In genomic region chr14:39483682-39484081, GRCh38 we compare ENCODE assay signal across 35 cellular contexts. TPM values are rescaled to one million over a fixed set of nuclear protein-coding genes. Genes with fewer than 3 reads are reported as not detected.
A peak's percentile ranks its signal among the peaks of the same experiment; 100 is the strongest.
DNase-seq lines count a peak whose midpoint lies in the region; ATAC-seq, FAIRE-seq and TF ChIP-seq lines count a peak whose summit lies in the region.
"Had no signal": no experiment of that assay in that cellular context is flagged by ENCODE, and none has a peak within 500 bp of the region (broad histone marks: within the 10 kb centered on the region; RNA-seq: fewer than 3 reads in every experiment).

No MANE protein-coding gene starts in this region.

- no peak overlapping the region for H3K27ac Mint-ChIP-seq in H9
- H3K27ac Mint-ChIP-seq: B cell; CD14-positive monocyte; CD4-positive, alpha-beta T cell; CD8-positive, alpha-beta memory T cell; CD8-positive, alpha-beta T cell had no signal

- no TSS peak for BruUV-seq in HepG2 (replicated peaks; lab: Mats Ljungman, UMichigan)

- no peaks in the 10 kb centered on the region for H3K9me2 ChIP-seq in MM.1S (replicated peaks; ENCODE audit: insufficient read depth, low read length)

- H3K4me2 ChIP-seq in HepG2 (ENCODE audit: low read depth, low read length) = no peak overlapping the region
- no peak overlapping the region for H3K4me2 ChIP-seq in H9 (ENCODE audit: insufficient read depth, insufficient read length, low read length)
- H3K4me2 ChIP-seq in osteoblast (ENCODE audit: insufficient read depth, low read length) = no peak overlapping the region
- no peak overlapping the region for H3K4me2 ChIP-seq in MM.1S (ENCODE audit: low read depth, low read length)
- H3K4me2 ChIP-seq: A549; BLaER1; BLaER1 treated with 17β-estradiol and CSF1 and Interleukin-3, amounts not matched to agents 10 nM and 100 nM had no signal

- no peak overlapping the region for H4K91ac ChIP-seq in H9 (ENCODE audit: insufficient read length, low read depth, low read length)

- H2AFZ ChIP-seq in HepG2 (ENCODE audit: low read length) (no peak overlapping the region), H9 (ENCODE audit: low read length) (no peak overlapping the region), osteoblast (ENCODE audit: low read length) (no peak overlapping the region), MM.1S (ENCODE audit: low read length) (no peak overlapping the region)

- H3K27ac ChIP-seq in HepG2 (ENCODE audit: extremely low read length, insufficient read depth, low read length) = no peak overlapping the region
- H3K27ac ChIP-seq in right lobe of liver = no peak overlapping the region
- H3K27ac ChIP-seq in H9 (ENCODE audit: insufficient read length, low read depth, low read length) = no peak overlapping the region
- H3K27ac ChIP-seq in osteoblast (ENCODE audit: low read depth, low read length) = no peak overlapping the region
- H3K27ac ChIP-seq in MM.1S (ENCODE audit: low read length) = no peak overlapping the region
- H3K27ac ChIP-seq: 22Rv1; A549; BLaER1; BLaER1 treated with 17β-estradiol and CSF1 and Interleukin-3, amounts not matched to agents 10 nM and 100 nM; C4-2B had no signal

- no peak overlapping the region for H2BK120ac ChIP-seq in H9 (ENCODE audit: low read depth, low read length, poor library complexity, severe bottlenecking)

- no peak overlapping the region for H3T11ph ChIP-seq in H9 (ENCODE audit: low read length)

- H3K79me2 ChIP-seq in HepG2 (ENCODE audit: insufficient read depth, low read length) = no peaks in the 10 kb centered on the region
- no peaks in the 10 kb centered on the region for H3K79me2 ChIP-seq in H9 (ENCODE audit: insufficient read depth, low read length)
- H3K79me2 ChIP-seq in osteoblast (ENCODE audit: insufficient read depth, low read length) = no peaks in the 10 kb centered on the region
- H3K79me2 ChIP-seq in MM.1S (ENCODE audit: low read length) = no peaks in the 10 kb centered on the region

- intact Hi-C loops in HepG2 (cut with micrococcal nuclease; ENCODE audit: unreplicated experiment) (no loop called here), right lobe of liver (cut with DNase I) (no loop called here)

- H3K23me2 ChIP-seq in H9 (ENCODE audit: insufficient read length, low read depth, low read length, poor library complexity, severe bottlenecking) = no peaks in the 10 kb centered on the region

- H3K56ac ChIP-seq in H9 (ENCODE audit: insufficient read length, low read depth, low read length) = no peak overlapping the region

- no peak overlapping the region for H2AK5ac ChIP-seq in H9 (ENCODE audit: insufficient read length, low read length)

- H3K36me3 ChIP-seq in HepG2 (replicated peaks in 1 of 2; ENCODE audit: control insufficient read depth in 1 of 2, insufficient read depth in 2 of 2, low read length in 2 of 2) (no peaks in the 10 kb centered on the region), right lobe of liver (no peaks in the 10 kb centered on the region), osteoblast (ENCODE audit: insufficient read depth, low read length) (no peaks in the 10 kb centered on the region), MM.1S (replicated peaks; ENCODE audit: insufficient read depth, low read length) (no peaks in the 10 kb centered on the region)
- H3K36me3 ChIP-seq: BE2C; BLaER1; BLaER1 treated with 17β-estradiol and CSF1 and Interleukin-3, amounts not matched to agents 10 nM and 100 nM had no signal

- no peak overlapping the region for H2BK5ac ChIP-seq in H9 (ENCODE audit: insufficient read length, low read length)

- H3K9me3 Mint-ChIP-seq in H9 = peaks cover 3 to 4% of the 10 kb centered on the region in 2 experiments; a peak in 2 of 5 replicates

- in situ Hi-C loops in HepG2 (cut with HindIII; ENCODE audit: extremely low pct_ligation_motif_present, low pct_unique_long_range_greater_than_20kb) = no loop called here

- H3K14ac ChIP-seq in H9 (ENCODE audit: insufficient read depth, low read length) = no peak overlapping the region

- H4K20me1 ChIP-seq in HepG2 (ENCODE audit: insufficient read depth, low read length) (no peaks in the 10 kb centered on the region), H9 (ENCODE audit: control insufficient read depth, insufficient read depth, insufficient read length) (no peaks in the 10 kb centered on the region), osteoblast (ENCODE audit: insufficient read depth, low read length) (no peaks in the 10 kb centered on the region), MM.1S (ENCODE audit: insufficient read depth, low read length) (no peaks in the 10 kb centered on the region)
- H4K20me1 ChIP-seq: BLaER1; BLaER1 treated with 17β-estradiol and CSF1 and Interleukin-3, amounts not matched to agents 10 nM and 100 nM had no signal

- H3K4me1 Mint-ChIP-seq in H9 = peaks cover 0 to 2% of the 10 kb centered on the region in 2 experiments; a peak in 2 of 4 replicates
- H3K4me1 Mint-ChIP-seq: B cell; CD14-positive monocyte; CD4-positive, alpha-beta memory T cell; CD4-positive, CD25-positive, alpha-beta regulatory T cell; CD8-positive, alpha-beta memory T cell had no signal

- H3K79me1 ChIP-seq in H9 (ENCODE audit: insufficient read depth, low read depth, low read length, poor library complexity, severe bottlenecking) = no peaks in the 10 kb centered on the region

- H2BK15ac ChIP-seq in H9 (ENCODE audit: low read depth, low read length) = no peak overlapping the region

- POLR2A ChIA-PET in HepG2 (lab: Yijun Ruan, JAX) = no interaction called here

- H4K8ac ChIP-seq in H9 (replicated peaks; ENCODE audit: insufficient read length, low read depth, low read length) = no peak overlapping the region

- H3K36me3 Mint-ChIP-seq in H9 (ENCODE audit: insufficient read depth in 1 of 3, low read depth in 3 of 3) = no peaks in the 10 kb centered on the region
- H3K36me3 Mint-ChIP-seq: CD14-positive monocyte; CD8-positive, alpha-beta T cell had no signal

- H3K9me3 ChIP-seq in HepG2 (ENCODE audit: low read length) (no peaks in the 10 kb centered on the region), right lobe of liver (no peaks in the 10 kb centered on the region), H9 (ENCODE audit: control insufficient read depth, low read depth, low read length) (no peaks in the 10 kb centered on the region), osteoblast (ENCODE audit: low read depth, low read length) (no peaks in the 10 kb centered on the region), MM.1S (replicated peaks; ENCODE audit: insufficient read depth, low read length) (no peaks in the 10 kb centered on the region)
- H3K9me3 ChIP-seq: A549; BE2C; BLaER1; BLaER1 treated with 17β-estradiol and CSF1 and Interleukin-3, amounts not matched to agents 10 nM and 100 nM; Caco-2 had no signal

- H3K23ac ChIP-seq in H9 (ENCODE audit: insufficient read length, low read depth, low read length) = peak overlapping the region; percentile 12

- DNase-seq in HepG2 (ENCODE audit: low spot score) = no peak
- no peak for DNase-seq in right lobe of liver
- no peak for DNase-seq in H9
- DNase-seq in osteoblast (ENCODE audit: insufficient read length, low spot score, missing footprints) = peak; percentile 14
- DNase-seq in activated naive CD4-positive, alpha-beta T cell treated with anti-CD3 and anti-CD28 coated beads, Interleukin-2, amount 50 U/mL, for 16 hours = no peak
- no peak for DNase-seq in MM.1S
- DNase-seq: 8988T; ACHN; AML-193; BE2C; C1 segment of cervical spinal cord; Caco-2; Calu3; CD4-positive, alpha-beta memory T cell; CD4-positive, alpha-beta T cell; CD4-positive, CD25-positive, alpha-beta regulatory T cell; CD8-positive, alpha-beta memory T cell; CD8-positive, alpha-beta T cell; COR-L47; DMS 273 treated with DMSO at 0.1 percent for 48 hours; DMS153; DMS53; DMS79; DMS79 treated with DMSO at 0.1 percent for 48 hours; DND-41; EL had no signal

- no peak overlapping the region for H3K4me3 ChIP-seq in HepG2 (replicated peaks in 1 of 3; ENCODE audit: insufficient read depth in 1 of 3, low read depth in 2 of 3, low read length in 3 of 3)
- H3K4me3 ChIP-seq in right lobe of liver = no peak overlapping the region
- no peak overlapping the region for H3K4me3 ChIP-seq in osteoblast (ENCODE audit: insufficient read depth, low read length)
- no peak overlapping the region for H3K4me3 ChIP-seq in MM.1S (ENCODE audit: low read length)
- H3K4me3 ChIP-seq: A549; BLaER1; BLaER1 treated with 17β-estradiol and CSF1 and Interleukin-3, amounts not matched to agents 10 nM and 100 nM had no signal

- TF ChIP-seq EP300 in HepG2 (IDR thresholded peaks at IDR 0.05; ENCODE audit: low read depth in 2 of 2, low read length in 2 of 2) (no peak), HepG2 (CRISPR knock-in tag; IDR thresholded peaks at IDR 0.05; ENCODE audit: borderline replicate concordance) (no peak)

- TF ChIP-seq POLR2A in HepG2 (IDR thresholded peaks at IDR 0.05; ENCODE audit: insufficient read depth in 1 of 2, low read depth in 2 of 2, low read length in 2 of 2) (no peak), right lobe of liver (IDR thresholded peaks at IDR 0.05) (no peak)

- no peak overlapping the region for H3K18ac ChIP-seq in H9 (ENCODE audit: insufficient read length, low read depth, low read length)

- 0 out of 5 replicates have a peak, but pooled peaks cover 0 to under 1% of the 10 kb centered on the region in 2 experiments for H3K27me3 ChIP-seq in HepG2 (ENCODE audit: control insufficient read depth in 1 of 2, insufficient read depth in 2 of 2, low read length in 2 of 2)
- no peaks in the 10 kb centered on the region for H3K27me3 ChIP-seq in right lobe of liver
- no peaks in the 10 kb centered on the region for H3K27me3 ChIP-seq in H9 (ENCODE audit: insufficient read depth, low read length)
- H3K27me3 ChIP-seq in osteoblast (ENCODE audit: insufficient read depth, low read length) = no peaks in the 10 kb centered on the region
- H3K27me3 ChIP-seq in MM.1S (replicated peaks; ENCODE audit: insufficient read depth, low read length) = no peaks in the 10 kb centered on the region
- H3K27me3 ChIP-seq: BE2C; BLaER1; BLaER1 treated with 17β-estradiol and CSF1 and Interleukin-3, amounts not matched to agents 10 nM and 100 nM had no signal

- H2BK12ac ChIP-seq in H9 (ENCODE audit: insufficient read length, low read depth, low read length) = no peak overlapping the region

- CTCF ChIA-PET in HepG2 (lab: Yijun Ruan, JAX; ENCODE audit: low intra/inter-chr PET ratio, low total read pairs) = no interaction called here

- no peaks in the 10 kb centered on the region for H3K27me3 Mint-ChIP-seq in H9 (ENCODE audit: low read depth)
- H3K27me3 Mint-ChIP-seq: CD4-positive, alpha-beta memory T cell; CD4-positive, alpha-beta T cell; CD4-positive, CD25-positive, alpha-beta regulatory T cell had no signal

- TF ChIP-seq CTCF in HepG2 (CRISPR knock-in tag; IDR thresholded peaks at IDR 0.05) (no peak), right lobe of liver (IDR thresholded peaks at IDR 0.05) (no peak), H9 (conservative IDR thresholded peaks at IDR 0.05) (no peak), osteoblast (IDR thresholded peaks at IDR 0.05; ENCODE audit: extremely low read depth, low read depth, low read length) (no peak), MM.1S (IDR thresholded peaks at IDR 0.05; ENCODE audit: low read length) (no peak)

- no peak for FAIRE-seq in HepG2 (lab: Jason Lieb, UNC)
- FAIRE-seq: A204.1, A549, D721Med had no signal

- H3K4me1 ChIP-seq in HepG2 (ENCODE audit: insufficient read depth, low read length) (no peaks in the 10 kb centered on the region), right lobe of liver (no peaks in the 10 kb centered on the region), H9 (ENCODE audit: insufficient read depth, low read length) (no peaks in the 10 kb centered on the region), osteoblast (ENCODE audit: insufficient read depth, low read length) (no peaks in the 10 kb centered on the region), MM.1S (ENCODE audit: low read length) (no peaks in the 10 kb centered on the region)
- H3K4me1 ChIP-seq: A549; BE2C; BLaER1; BLaER1 treated with 17β-estradiol and CSF1 and Interleukin-3, amounts not matched to agents 10 nM and 100 nM; Caco-2 had no signal

- H3F3A ChIP-seq in MM.1S (ENCODE audit: insufficient read depth, low read length) = no peaks in the 10 kb centered on the region

- no peak overlapping the region for H3K4ac ChIP-seq in H9 (ENCODE audit: low read depth, low read length)

- H3K9ac ChIP-seq in HepG2 (ENCODE audit: insufficient read depth, low read depth, low read length) (no peak overlapping the region), H9 (ENCODE audit: extremely low read depth, insufficient read length, low read length) (no peak overlapping the region), MM.1S (ENCODE audit: low read length) (no peak overlapping the region)
- H3K9ac ChIP-seq: BLaER1; BLaER1 treated with 17β-estradiol and CSF1 and Interleukin-3, amounts not matched to agents 10 nM and 100 nM had no signal

- 16% methylated on average over 1 of the region's 1 CpG for WGBS in HepG2 (ENCODE audit: low lambda C conversion rate)
- WGBS in right lobe of liver (ENCODE audit: insufficient coverage, low coverage, low lambda C conversion rate, missing lambda C conversion rate) = 100% methylated on average over 1 of the region's 1 CpG
- WGBS in H9 (ENCODE audit: extremely low coverage, insufficient read length, low lambda C conversion rate) = no CpG with 5 or more reads among the region's 1 CpG

- TF ChIP-seq RAD21 in HepG2 (CRISPR knock-in tag; IDR thresholded peaks at IDR 0.05) = no peak

- H3K4me3 Mint-ChIP-seq in H9 = no peak overlapping the region
- H3K4me3 Mint-ChIP-seq: B cell; CD14-positive monocyte; CD4-positive, alpha-beta memory T cell; CD4-positive, alpha-beta T cell; CD4-positive, CD25-positive, alpha-beta regulatory T cell; CD8-positive, alpha-beta memory T cell; CD8-positive, alpha-beta T cell had no signal

- no peak overlapping the region for H4K5ac ChIP-seq in H9 (ENCODE audit: insufficient read length, low read depth, low read length)

- no peak overlapping the region for H2BK20ac ChIP-seq in H9 (ENCODE audit: low read depth, low read length, poor library complexity, severe bottlenecking)

- no peak for ATAC-seq in HepG2
- no peak for ATAC-seq in right lobe of liver
- ATAC-seq: A549; CD8-positive, alpha-beta T cell had no signal

RNA-seq across cellular contexts. Expression of gene FBXO33, which starts 51.4 kb away (rescaled TPM):
- total RNA-seq in HepG2 (2016; rRNA removed; fragmentation: Illumina TruSeq; extraction: Trizol) (15.5 and 23.3 TPM in 2 replicates), right lobe of liver (1 to 10 TPM; 4.3 to 6.0 (median 5.2) TPM), H9 (2021) (8.8 and 9.3 TPM in 2 replicates), osteoblast (15.6 and 19.2 TPM in 2 replicates)
- total RNA-seq in HepG2 (2016; cell fraction: cytosol; rRNA removed; fragmentation: Illumina TruSeq; extraction: Trizol; ENCODE audit: low read depth) = 1.6 and 1.8 TPM in 2 replicates
- 17.5 and 22.7 TPM in 2 replicates for total RNA-seq in HepG2 (2016; cell fraction: insoluble cytoplasmic fraction; rRNA removed; fragmentation: Illumina TruSeq; extraction: Trizol)
- 5.6 and 7.4 TPM in 2 replicates for total RNA-seq in HepG2 (2016; cell fraction: membrane; rRNA removed; fragmentation: Illumina TruSeq; extraction: Trizol)
- total RNA-seq in HepG2 (2016; cell fraction: nucleus; rRNA removed; fragmentation: Illumina TruSeq; extraction: Trizol) = 12.8 and 13.0 TPM in 2 replicates
- polyA plus RNA-seq in HepG2 (2011; rRNA removed) = 15.2 and 16.9 TPM in 2 replicates
- 7.6 and 10.6 TPM in 2 replicates for polyA plus RNA-seq in HepG2 (2011; cell fraction: cytosol; rRNA removed)
- 8.6 and 9.8 TPM in 2 replicates for polyA plus RNA-seq in HepG2 (2011; cell fraction: nucleus; rRNA removed)
- 13.5 and 16.7 TPM in 2 replicates for polyA plus RNA-seq in HepG2 (2012)
- 0.57 and 0.70 TPM in 2 replicates for polyA plus RNA-seq in HepG2 (2016; cell fraction: cytosol; fragmentation: Illumina TruSeq; extraction: Trizol; ENCODE audit: low read depth)
- 15.9 and 16.0 TPM in 2 replicates for polyA plus RNA-seq in HepG2 (2016; cell fraction: insoluble cytoplasmic fraction; fragmentation: Illumina TruSeq; extraction: Trizol; ENCODE audit: low read depth)
- 2.2 and 2.6 TPM in 2 replicates for polyA plus RNA-seq in HepG2 (2016; cell fraction: membrane; fragmentation: Illumina TruSeq; extraction: Trizol; ENCODE audit: low read depth)
- polyA plus RNA-seq in HepG2 (2016; cell fraction: nucleus; fragmentation: Illumina TruSeq; extraction: Trizol; ENCODE audit: insufficient read depth, low read depth) = 11.2 and 12.2 TPM in 2 replicates
- polyA minus RNA-seq in HepG2 (2011; rRNA and poly(A)+ RNA removed; ENCODE audit: low replicate concordance) = 30.5 and 39.3 TPM in 2 replicates
- polyA minus RNA-seq in HepG2 (2011; cell fraction: cytosol; rRNA and poly(A)+ RNA removed) = 12.7 and 15.8 TPM in 2 replicates
- 34.8 and 39.1 TPM in 2 replicates for polyA minus RNA-seq in HepG2 (2011; cell fraction: nucleus; rRNA and poly(A)+ RNA removed)
